Comparison of ENCODE assay signal across 1 cellular context in the genomic region with DNA sequence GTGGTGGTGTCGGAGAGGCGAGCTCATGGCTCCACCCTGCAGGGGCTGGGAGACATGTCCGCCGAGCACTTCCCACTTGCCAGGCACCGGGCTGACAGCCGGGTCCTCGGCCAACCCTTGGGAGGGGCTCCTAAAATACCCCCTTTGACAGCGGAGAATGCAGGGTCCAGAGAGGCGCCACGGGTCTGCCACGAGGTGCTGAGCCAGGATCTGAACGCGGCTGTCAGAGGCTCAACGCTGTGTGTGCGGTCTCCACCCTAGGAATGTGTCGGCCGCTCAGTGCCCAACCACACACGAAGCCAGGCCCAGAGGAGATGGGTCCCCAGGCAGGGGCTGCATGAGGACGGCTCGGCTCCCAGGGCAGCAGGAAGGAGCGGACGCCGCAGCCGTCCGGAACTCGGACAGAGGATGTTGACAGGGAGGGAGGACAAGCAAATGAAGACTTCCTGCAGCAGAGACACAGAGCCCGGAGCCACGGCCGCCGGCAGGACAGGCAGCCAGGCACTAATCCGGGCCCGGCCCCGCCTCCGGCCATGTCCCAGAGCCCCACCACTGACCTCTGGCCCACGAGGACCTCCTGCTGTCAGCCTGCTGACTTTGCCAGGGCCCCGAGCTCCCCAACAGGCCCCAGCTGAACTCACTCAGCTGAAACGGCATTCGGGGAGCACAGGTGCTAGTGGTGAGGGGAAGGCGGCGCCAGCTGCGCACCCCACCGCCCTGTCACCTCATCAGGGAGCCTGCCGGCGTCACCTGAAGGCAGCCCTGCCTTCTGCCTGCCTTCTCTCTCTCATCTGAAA.
TF ChIP-seq lines count a peak whose summit lies in the region.

No MANE protein-coding gene starts in this region.

TF ChIP-seq in HepG2, 621 proteins besides CTCF, POLR2A, EP300 and RAD21 (continued from another document and continues in another):
- TF ChIP-seq ZBTB25 (CRISPR knock-in tag; IDR thresholded peaks at IDR 0.05) (no peak; the same call in 1 of the 2 replicates), SP140L (CRISPR knock-in tag; IDR thresholded peaks at IDR 0.05; ENCODE audit: borderline replicate concordance) (no peak), FIP1L1 (IDR thresholded peaks at IDR 0.05; ENCODE audit: borderline replicate concordance, insufficient read depth, low read depth, low read length) (no peak), ZFY (CRISPR knock-in tag; IDR thresholded peaks at IDR 0.05) (peak; percentile 73), MIER2 (CRISPR knock-in tag; IDR thresholded peaks at IDR 0.05) (no peak), ZNF550 (CRISPR knock-in tag; IDR thresholded peaks at IDR 0.05; ENCODE audit: borderline replicate concordance) (no peak), ZNF788 (CRISPR knock-in tag; IDR thresholded peaks at IDR 0.05; ENCODE audit: borderline replicate concordance) (no peak; the same call in none of the 2 replicates), ZNF567 (CRISPR knock-in tag; IDR thresholded peaks at IDR 0.05; ENCODE audit: borderline replicate concordance) (peak; percentile 49; the same call in 1 of the 2 replicates), SALL2 (CRISPR knock-in tag; IDR thresholded peaks at IDR 0.05) (no peak), ZNF333 (CRISPR knock-in tag; IDR thresholded peaks at IDR 0.05; ENCODE audit: borderline replicate concordance) (no peak), HIC2 (CRISPR knock-in tag; IDR thresholded peaks at IDR 0.05; ENCODE audit: low read depth) (peak; percentile 75), KDM2A (CRISPR knock-in tag; IDR thresholded peaks at IDR 0.05; ENCODE audit: borderline replicate concordance, low read depth) (peak; percentile 18), U2AF1 (optimal IDR thresholded peaks at IDR 0.05; ENCODE audit: low read depth, low read length) (no peak), ZNF263 (CRISPR knock-in tag; IDR thresholded peaks at IDR 0.05) (peak; percentile 98), EEA1 (CRISPR knock-in tag; IDR thresholded peaks at IDR 0.05; ENCODE audit: borderline replicate concordance) (no peak), ASH2L (IDR thresholded peaks at IDR 0.05; ENCODE audit: insufficient read length, low read depth, low read length) (no peak), EHMT2 (IDR thresholded peaks at IDR 0.05; ENCODE audit: borderline replicate concordance, low read depth, low read length) (no peak), SAFB2 (CRISPR knock-in tag; IDR thresholded peaks at IDR 0.05; ENCODE audit: borderline replicate concordance, low read depth) (peak; percentile 90; the same call in 1 of the 2 replicates), RFX5 (IDR thresholded peaks at IDR 0.05; ENCODE audit: low read depth, low read length) (no peak), ZNF576 (CRISPR knock-in tag; IDR thresholded peaks at IDR 0.05) (no peak), GABPA (IDR thresholded peaks at IDR 0.05; ENCODE audit: low read depth, low read length) (no peak), GABPA (CRISPR knock-in tag; IDR thresholded peaks at IDR 0.05; ENCODE audit: low read depth) (peak; percentile 85), NFKB2 (CRISPR knock-in tag; IDR thresholded peaks at IDR 0.05; ENCODE audit: borderline replicate concordance) (peak; percentile 25; the same call in 1 of the 2 replicates), ZNF646 (CRISPR knock-in tag; IDR thresholded peaks at IDR 0.05) (peak; percentile 43; the same call in 1 of the 2 replicates), PLRG1 (conservative IDR thresholded peaks at IDR 0.05) (no peak), MEIS2 (CRISPR knock-in tag; IDR thresholded peaks at IDR 0.05) (0 out of 2 replicates have a peak, but pooled peaks have one; percentile 65), RCOR2 (CRISPR knock-in tag; IDR thresholded peaks at IDR 0.05) (peak; percentile 35; the same call in 1 of the 2 replicates), PAXIP1 (CRISPR knock-in tag; conservative IDR thresholded peaks at IDR 0.05) (peak; percentile 72), ZNF446 (CRISPR knock-in tag; IDR thresholded peaks at IDR 0.05) (peak; percentile 56), ZNF766 (CRISPR knock-in tag; IDR thresholded peaks at IDR 0.05; ENCODE audit: borderline replicate concordance) (no peak), SMYD3 (CRISPR knock-in tag; IDR thresholded peaks at IDR 0.05) (no peak), ZNF232 (CRISPR knock-in tag; IDR thresholded peaks at IDR 0.05; ENCODE audit: borderline replicate concordance) (0 out of 2 replicates have a peak, but pooled peaks have one; percentile 26), SNAI1 (CRISPR knock-in tag; IDR thresholded peaks at IDR 0.05; ENCODE audit: borderline replicate concordance) (no peak), SAP130 (CRISPR knock-in tag; IDR thresholded peaks at IDR 0.05; ENCODE audit: low read depth) (peak; percentile 97), FOXM1 (CRISPR knock-in tag; IDR thresholded peaks at IDR 0.05) (no peak), ZNF33B (CRISPR knock-in tag; IDR thresholded peaks at IDR 0.05) (no peak), ZNF709 (CRISPR knock-in tag; IDR thresholded peaks at IDR 0.05) (peak; percentile 73; the same call in 1 of the 2 replicates), ZNF30 (CRISPR knock-in tag; IDR thresholded peaks at IDR 0.05) (no peak), ZNF891 (CRISPR knock-in tag; IDR thresholded peaks at IDR 0.05) (peak; percentile 19; the same call in 1 of the 2 replicates), KLF11 (CRISPR knock-in tag; IDR thresholded peaks at IDR 0.05) (peak; percentile 42; the same call in 1 of the 2 replicates), BRCA1 (CRISPR knock-in tag; IDR thresholded peaks at IDR 0.05) (no peak), CREM (IDR thresholded peaks at IDR 0.05) (no peak), CREM (CRISPR knock-in tag; IDR thresholded peaks at IDR 0.05) (no peak), DPF2 (CRISPR knock-in tag; IDR thresholded peaks at IDR 0.05; ENCODE audit: borderline replicate concordance, low read depth) (0 out of 2 replicates have a peak, but pooled peaks have one; percentile 62), TBP (CRISPR knock-in tag; IDR thresholded peaks at IDR 0.05) (no peak)
- TF ChIP-seq, protein P1, sequence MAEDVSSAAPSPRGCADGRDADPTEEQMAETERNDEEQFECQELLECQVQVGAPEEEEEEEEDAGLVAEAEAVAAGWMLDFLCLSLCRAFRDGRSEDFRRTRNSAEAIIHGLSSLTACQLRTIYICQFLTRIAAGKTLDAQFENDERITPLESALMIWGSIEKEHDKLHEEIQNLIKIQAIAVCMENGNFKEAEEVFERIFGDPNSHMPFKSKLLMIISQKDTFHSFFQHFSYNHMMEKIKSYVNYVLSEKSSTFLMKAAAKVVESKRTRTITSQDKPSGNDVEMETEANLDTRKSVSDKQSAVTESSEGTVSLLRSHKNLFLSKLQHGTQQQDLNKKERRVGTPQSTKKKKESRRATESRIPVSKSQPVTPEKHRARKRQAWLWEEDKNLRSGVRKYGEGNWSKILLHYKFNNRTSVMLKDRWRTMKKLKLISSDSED (CRISPR knock-in tag; IDR thresholded peaks at IDR 0.05) = no peak
- TF ChIP-seq, protein P2, sequence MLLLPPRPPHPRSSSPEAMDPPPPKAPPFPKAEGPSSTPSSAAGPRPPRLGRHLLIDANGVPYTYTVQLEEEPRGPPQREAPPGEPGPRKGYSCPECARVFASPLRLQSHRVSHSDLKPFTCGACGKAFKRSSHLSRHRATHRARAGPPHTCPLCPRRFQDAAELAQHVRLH (CRISPR knock-in tag; IDR thresholded peaks at IDR 0.05; ENCODE audit: borderline replicate concordance, low read depth) = 0 out of 2 replicates have a peak, but pooled peaks have one; percentile 19
- TF ChIP-seq, protein P3, sequence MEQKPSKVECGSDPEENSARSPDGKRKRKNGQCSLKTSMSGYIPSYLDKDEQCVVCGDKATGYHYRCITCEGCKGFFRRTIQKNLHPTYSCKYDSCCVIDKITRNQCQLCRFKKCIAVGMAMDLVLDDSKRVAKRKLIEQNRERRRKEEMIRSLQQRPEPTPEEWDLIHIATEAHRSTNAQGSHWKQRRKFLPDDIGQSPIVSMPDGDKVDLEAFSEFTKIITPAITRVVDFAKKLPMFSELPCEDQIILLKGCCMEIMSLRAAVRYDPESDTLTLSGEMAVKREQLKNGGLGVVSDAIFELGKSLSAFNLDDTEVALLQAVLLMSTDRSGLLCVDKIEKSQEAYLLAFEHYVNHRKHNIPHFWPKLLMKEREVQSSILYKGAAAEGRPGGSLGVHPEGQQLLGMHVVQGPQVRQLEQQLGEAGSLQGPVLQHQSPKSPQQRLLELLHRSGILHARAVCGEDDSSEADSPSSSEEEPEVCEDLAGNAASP (CRISPR knock-in tag; IDR thresholded peaks at IDR 0.05; ENCODE audit: borderline replicate concordance) = peak; percentile 80
